Comparison of ENCODE assay signal across 8 cellular contexts in the genomic region with DNA sequence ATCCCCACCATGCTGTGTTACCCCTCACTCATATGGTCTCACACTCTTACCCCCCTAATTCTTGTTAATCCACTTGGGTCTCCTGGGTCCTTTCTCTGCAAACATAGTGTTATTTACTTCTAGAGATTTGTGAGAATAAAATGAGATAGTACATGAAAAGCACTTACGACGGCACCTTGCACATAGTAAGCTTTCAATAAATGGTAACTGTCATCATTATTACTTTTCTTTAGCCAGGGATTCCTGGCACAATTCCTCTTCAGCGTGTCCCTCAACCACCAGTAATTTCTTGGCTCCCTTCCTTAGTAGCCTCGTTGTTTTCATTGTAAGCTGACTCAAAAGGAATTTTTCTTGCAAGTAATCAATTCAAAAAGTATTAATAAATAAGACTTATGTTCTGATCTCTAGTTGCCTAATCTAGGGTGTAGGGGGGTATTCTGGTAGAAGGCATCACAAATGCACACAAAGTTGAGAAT. TPM values are rescaled to one million over a fixed set of nuclear protein-coding genes. Genes with fewer than 3 reads are reported as not detected.
DNase-seq lines count a peak whose midpoint lies in the region; ATAC-seq and TF ChIP-seq lines count a peak whose summit lies in the region.

No MANE protein-coding gene starts in this region.

- H3K36me3 Mint-ChIP-seq in T-helper 2 cell treated with Interferon-gamma antibody and Interleukin-4, amounts not matched to agents 5 μg/mL and 100 μg/mL, for 36 hours (ENCODE audit: low read depth) = no peaks in the 10 kb centered on the region
- peaks cover 2% of the 10 kb centered on the region for H3K36me3 Mint-ChIP-seq in activated B cell treated with CpG ODN at 0.5 μM for 24 hours (ENCODE audit: low read depth)

- no peak overlapping the region for H3K27ac Mint-ChIP-seq in T-helper 2 cell treated with Interferon-gamma antibody and Interleukin-4, amounts not matched to agents 5 μg/mL and 100 μg/mL, for 36 hours
- H3K27ac Mint-ChIP-seq in activated B cell treated with CpG ODN at 0.5 μM for 24 hours = peak overlapping the region; percentile 87
- no peak overlapping the region for H3K27ac Mint-ChIP-seq in stimulated activated naive CD8-positive, alpha-beta T cell treated with anti-CD3 and anti-CD28 coated beads, Interleukin-15, amount 100 ng/mL, for 72 hours

- peak overlapping the region; percentile 97 for H3K4me3 Mint-ChIP-seq in T-helper 2 cell treated with Interferon-gamma antibody and Interleukin-4, amounts not matched to agents 5 μg/mL and 100 μg/mL, for 36 hours
- H3K4me3 Mint-ChIP-seq in activated B cell treated with CpG ODN at 0.5 μM for 24 hours = peak overlapping the region; percentile 95
- peak overlapping the region; percentile 88 to 92 for H3K4me3 Mint-ChIP-seq in stimulated activated naive CD8-positive, alpha-beta T cell treated with anti-CD3 and anti-CD28 coated beads, Interleukin-15, amount 100 ng/mL, for 72 hours

- peaks cover 19% of the 10 kb centered on the region for H3K4me1 Mint-ChIP-seq in T-helper 2 cell treated with Interferon-gamma antibody and Interleukin-4, amounts not matched to agents 5 μg/mL and 100 μg/mL, for 36 hours (ENCODE audit: low read depth)
- H3K4me1 Mint-ChIP-seq in activated B cell treated with CpG ODN at 0.5 μM for 24 hours = peaks cover 6% of the 10 kb centered on the region
- peaks cover 23% of the 10 kb centered on the region for H3K4me1 Mint-ChIP-seq in stimulated activated naive CD8-positive, alpha-beta T cell treated with anti-CD3 and anti-CD28 coated beads, Interleukin-15, amount 100 ng/mL, for 72 hours

- POLR2A ChIA-PET in activated B cell treated with CpG ODN at 0.5 μM for 24 hours (lab: Charles Lee) = interaction anchor here (0.5 kb wide), 1 partner anchor 33 kb away, joined by 5 read pairs; no protein-coding TSS in a partner anchor

- no peaks in the 10 kb centered on the region for H3K36me3 ChIP-seq in iPS DF 6.9 (ENCODE audit: control insufficient read depth, insufficient read depth, low read length)
- no peaks in the 10 kb centered on the region for H3K36me3 ChIP-seq in left lung

- H3K4me1 ChIP-seq in iPS DF 6.9 (ENCODE audit: control insufficient read depth, insufficient read depth, low read length) = no peaks in the 10 kb centered on the region
- peaks cover 0 to 7% of the 10 kb centered on the region in 2 donors for H3K4me1 ChIP-seq in left lung

- H3K9me3 ChIP-seq in iPS DF 6.9 (ENCODE audit: control insufficient read depth, insufficient read depth, low read length) = no peaks in the 10 kb centered on the region
- no peaks in the 10 kb centered on the region for H3K9me3 ChIP-seq in left lung

- H3K27ac ChIP-seq in iPS DF 6.9 (ENCODE audit: low read length) (no peak overlapping the region), left lung (peak overlapping the region in 1 of 2 donors; percentile 87)

- no CpG with 5 or more reads among the region's 4 CpGs for WGBS in iPS DF 6.9 (ENCODE audit: insufficient coverage, insufficient read length)

- H3K27me3 ChIP-seq in iPS DF 6.9 (ENCODE audit: control insufficient read depth, insufficient read depth, low read length) (no peaks in the 10 kb centered on the region), left lung (no peaks in the 10 kb centered on the region)

- H3K9me3 Mint-ChIP-seq in T-helper 2 cell treated with Interferon-gamma antibody and Interleukin-4, amounts not matched to agents 5 μg/mL and 100 μg/mL, for 36 hours = no peaks in the 10 kb centered on the region
- H3K9me3 Mint-ChIP-seq in activated B cell treated with CpG ODN at 0.5 μM for 24 hours = no peaks in the 10 kb centered on the region
- no peaks in the 10 kb centered on the region for H3K9me3 Mint-ChIP-seq in stimulated activated naive CD8-positive, alpha-beta T cell treated with anti-CD3 and anti-CD28 coated beads, Interleukin-15, amount 100 ng/mL, for 72 hours

- CTCF ChIA-PET in activated B cell treated with CpG ODN at 0.5 μM for 24 hours (lab: Charles Lee) = no interaction called here

- ATAC-seq in activated B cell treated with CpG ODN at 0.5 μM for 24 hours (ENCODE audit: low read depth) (no peak), left lung (no peak), GM21390 (IDR thresholded peaks at IDR 0.05; ENCODE audit: unreplicated experiment) (no peak)
- ATAC-seq in stimulated activated naive CD8-positive, alpha-beta T cell treated with anti-CD3 and anti-CD28 coated beads, Interleukin-15, amount 100 ng/mL, for 72 hours = no peak

- no peak for TF ChIP-seq CTCF in activated B cell treated with CpG ODN at 0.5 μM for 24 hours (IDR thresholded peaks at IDR 0.05)
- no peak for TF ChIP-seq CTCF in left lung (IDR thresholded peaks at IDR 0.05)

- no peak for DNase-seq in T-helper 2 cell treated with Interferon-gamma antibody and Interleukin-4, amounts not matched to agents 5 μg/mL and 100 μg/mL, for 36 hours (ENCODE audit: low spot score)
- DNase-seq in T-helper 2 cell (no peak), activated B cell treated with CpG ODN at 0.5 μM for 24 hours (no peak), iPS DF 6.9 (ENCODE audit: low read depth, low spot score) (no peak), left lung (no peak), NCI-H345 treated with DMSO at 0.1 percent for 48 hours (lab: John Stamatoyannopoulos, UW; ENCODE audit: unreplicated experiment) (no peak)
- DNase-seq in stimulated activated naive CD8-positive, alpha-beta T cell treated with anti-CD3 and anti-CD28 coated beads, Interleukin-15, amount 100 ng/mL, for 72 hours = no peak

- H3K27me3 Mint-ChIP-seq in T-helper 2 cell treated with Interferon-gamma antibody and Interleukin-4, amounts not matched to agents 5 μg/mL and 100 μg/mL, for 36 hours (ENCODE audit: low read depth) = no peaks in the 10 kb centered on the region
- H3K27me3 Mint-ChIP-seq in activated B cell treated with CpG ODN at 0.5 μM for 24 hours = no peaks in the 10 kb centered on the region
- no peaks in the 10 kb centered on the region for H3K27me3 Mint-ChIP-seq in stimulated activated naive CD8-positive, alpha-beta T cell treated with anti-CD3 and anti-CD28 coated beads, Interleukin-15, amount 100 ng/mL, for 72 hours

- peak overlapping the region; percentile 16; the same call in 1 of the 2 replicates for H3K4me3 ChIP-seq in iPS DF 6.9 (ENCODE audit: low read length)
- H3K4me3 ChIP-seq in left lung = peak overlapping the region in 1 of 2 donors; percentile 72

- intact Hi-C loops in activated B cell treated with CpG ODN at 0.5 μM for 24 hours (cut with micrococcal nuclease) (loop anchor here (1.0 kb wide), 1 partner anchor 413 kb away; a partner anchor contains a TSS), left lung (cut with DNase I) (no loop called here)

RNA-seq across cellular contexts. Expression of a gene that starts 30.1 kb away (rescaled TPM):
- 259 and 260 TPM in 2 replicates for total RNA-seq in activated B cell treated with CpG ODN at 0.5 μM for 24 hours
- 100 to 1,000 TPM; 102 to 121 TPM for total RNA-seq in left lung
